13 cellular contexts compared by ENCODE assay signal in the genomic region with DNA sequence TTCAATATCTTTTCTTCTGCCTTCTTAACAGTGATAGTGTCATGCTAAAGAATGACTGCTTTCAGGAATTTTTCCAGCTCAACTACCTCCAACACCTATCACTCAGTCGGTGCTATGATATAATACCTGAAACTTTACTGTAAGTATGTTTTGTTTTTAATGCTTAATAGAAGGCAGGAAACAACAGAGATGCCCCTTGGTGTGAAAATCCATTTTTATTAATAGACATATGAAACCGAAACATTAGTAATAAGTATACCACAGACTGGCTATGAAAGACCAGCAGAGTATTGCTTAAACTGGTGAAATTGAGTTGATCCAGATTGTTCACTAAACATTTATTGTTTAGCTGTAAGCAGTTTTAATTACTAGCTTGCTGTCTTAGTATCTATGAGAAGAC. TPM values are rescaled to one million over a fixed set of nuclear protein-coding genes. Genes with fewer than 3 reads are reported as not detected.
DNase-seq lines count a peak whose midpoint lies in the region; ATAC-seq lines count a peak whose summit lies in the region.
"Had no signal": no experiment of that assay in that cellular context is flagged by ENCODE, and none has a peak within 500 bp of the region (broad histone marks: within the 10 kb centered on the region; RNA-seq: fewer than 3 reads in every experiment).

No MANE protein-coding gene starts in this region.

- in situ Hi-C loops in KBM-7 (cut with MboI; ENCODE audit: low pct_unique_long_range_greater_than_20kb, low sequenced_read_pairs) = no loop called here

- no peak overlapping the region for H3K4me3 Mint-ChIP-seq in activated T-cell treated with anti-CD3 and anti-CD28 coated beads, Interleukin-2, amount 50 U/mL, for 72 hours
- no peak overlapping the region for H3K4me3 Mint-ChIP-seq in memory B cell
- H3K4me3 Mint-ChIP-seq: stimulated activated memory B cell treated with anti-CD40 and anti-IgM and Interleukin-4, amounts not matched to agents 10 μg/mL and 1 μg/mL and 100 μg/mL, for 72 hours had no signal

- no peak for ATAC-seq in activated T-cell treated with anti-CD3 and anti-CD28 coated beads, Interleukin-2, amount 50 U/mL, for 72 hours (replicated peaks in 1 of 2)
- ATAC-seq in GM21528 (IDR thresholded peaks at IDR 0.05; ENCODE audit: low FRiP score, unreplicated experiment) (peak; percentile 97), HG03103 (IDR thresholded peaks at IDR 0.05; ENCODE audit: low read depth, unreplicated experiment) (peak; percentile 92), memory B cell (ENCODE audit: low read depth) (no peak)
- ATAC-seq: stimulated activated memory B cell treated with anti-CD40 and anti-IgM and Interleukin-4, amounts not matched to agents 10 μg/mL and 1 μg/mL and 100 μg/mL, for 72 hours had no signal

- no peaks in the 10 kb centered on the region for H3K27me3 Mint-ChIP-seq in activated T-cell treated with anti-CD3 and anti-CD28 coated beads, Interleukin-2, amount 50 U/mL, for 72 hours (ENCODE audit: low read depth)
- no peaks in the 10 kb centered on the region for H3K27me3 Mint-ChIP-seq in memory B cell
- H3K27me3 Mint-ChIP-seq: stimulated activated memory B cell treated with anti-CD40 and anti-IgM and Interleukin-4, amounts not matched to agents 10 μg/mL and 1 μg/mL and 100 μg/mL, for 72 hours had no signal

- no peaks in the 10 kb centered on the region for H3K9me3 Mint-ChIP-seq in activated T-cell treated with anti-CD3 and anti-CD28 coated beads, Interleukin-2, amount 50 U/mL, for 72 hours
- H3K9me3 Mint-ChIP-seq in memory B cell = no peaks in the 10 kb centered on the region
- H3K9me3 Mint-ChIP-seq: stimulated activated memory B cell treated with anti-CD40 and anti-IgM and Interleukin-4, amounts not matched to agents 10 μg/mL and 1 μg/mL and 100 μg/mL, for 72 hours had no signal

- no peak for DNase-seq in activated T-cell treated with anti-CD3 and anti-CD28 coated beads, Interleukin-2, amount 50 U/mL, for 72 hours
- DNase-seq in activated T-cell treated with anti-CD3 and anti-CD28 coated beads, Interleukin-2, amount 50 U/mL, for 1 hour = no peak
- DNase-seq in memory B cell (ENCODE audit: low spot score in 2 of 2) = no peak
- no peak for DNase-seq in DMS79 (lab: John Stamatoyannopoulos, UW)
- DNase-seq in KBM-7 = no peak
- no peak for DNase-seq in C1 segment of cervical spinal cord (lab: John Stamatoyannopoulos, UW)
- DNase-seq: activated naive CD4-positive, alpha-beta T cell treated with anti-CD3 and anti-CD28 coated beads, Interleukin-2, amount 50 U/mL, for 16 hours; NCI-H187; Peyer's patch; small intestine had no signal

- H3K36me3 Mint-ChIP-seq in activated T-cell treated with anti-CD3 and anti-CD28 coated beads, Interleukin-2, amount 50 U/mL, for 72 hours (ENCODE audit: insufficient read depth in 2 of 2) = peaks cover 4 to 28% of the 10 kb centered on the region in 2 donors
- H3K36me3 Mint-ChIP-seq in memory B cell = peaks cover 46% of the 10 kb centered on the region

- no peaks in the 10 kb centered on the region for H3K4me1 Mint-ChIP-seq in activated T-cell treated with anti-CD3 and anti-CD28 coated beads, Interleukin-2, amount 50 U/mL, for 72 hours (ENCODE audit: low read depth)
- H3K4me1 Mint-ChIP-seq in memory B cell = no peaks in the 10 kb centered on the region

- H3K27ac Mint-ChIP-seq in activated T-cell treated with anti-CD3 and anti-CD28 coated beads, Interleukin-2, amount 50 U/mL, for 72 hours = peak overlapping the region; percentile 17
- H3K27ac Mint-ChIP-seq in memory B cell = peak overlapping the region; percentile 66
- H3K27ac Mint-ChIP-seq: stimulated activated memory B cell treated with anti-CD40 and anti-IgM and Interleukin-4, amounts not matched to agents 10 μg/mL and 1 μg/mL and 100 μg/mL, for 72 hours had no signal

RNA-seq across cellular contexts. Expression of a gene that starts 25.2 kb away (rescaled TPM):
- 10 to 100 TPM; 25.3 to 36.8 TPM for total RNA-seq in activated T-cell treated with anti-CD3 and anti-CD28 coated beads, Interleukin-2, amount 50 U/mL, for 72 hours

RNA-seq across cellular contexts. Expression of a gene that starts 25.5 kb away (rescaled TPM):
- total RNA-seq in activated T-cell treated with anti-CD3 and anti-CD28 coated beads, Interleukin-2, amount 50 U/mL, for 72 hours = 10 to 100 TPM; 15.8 to 17.6 TPM

Comparison
In these comparisons a context has a peak if more than half of its experiments do, and no peak if none do; other contexts are left out.
1. ATAC-seq: peak in GM21528 (single experiment) and HG03103 (single experiment); none in activated T-cell treated with anti-CD3 and anti-CD28 coated beads, Interleukin-2, amount 50 U/mL, for 72 hours (0 of 2) and memory B cell (single experiment).